ENCODE assay signal across 3 cellular contexts in the genomic region with DNA sequence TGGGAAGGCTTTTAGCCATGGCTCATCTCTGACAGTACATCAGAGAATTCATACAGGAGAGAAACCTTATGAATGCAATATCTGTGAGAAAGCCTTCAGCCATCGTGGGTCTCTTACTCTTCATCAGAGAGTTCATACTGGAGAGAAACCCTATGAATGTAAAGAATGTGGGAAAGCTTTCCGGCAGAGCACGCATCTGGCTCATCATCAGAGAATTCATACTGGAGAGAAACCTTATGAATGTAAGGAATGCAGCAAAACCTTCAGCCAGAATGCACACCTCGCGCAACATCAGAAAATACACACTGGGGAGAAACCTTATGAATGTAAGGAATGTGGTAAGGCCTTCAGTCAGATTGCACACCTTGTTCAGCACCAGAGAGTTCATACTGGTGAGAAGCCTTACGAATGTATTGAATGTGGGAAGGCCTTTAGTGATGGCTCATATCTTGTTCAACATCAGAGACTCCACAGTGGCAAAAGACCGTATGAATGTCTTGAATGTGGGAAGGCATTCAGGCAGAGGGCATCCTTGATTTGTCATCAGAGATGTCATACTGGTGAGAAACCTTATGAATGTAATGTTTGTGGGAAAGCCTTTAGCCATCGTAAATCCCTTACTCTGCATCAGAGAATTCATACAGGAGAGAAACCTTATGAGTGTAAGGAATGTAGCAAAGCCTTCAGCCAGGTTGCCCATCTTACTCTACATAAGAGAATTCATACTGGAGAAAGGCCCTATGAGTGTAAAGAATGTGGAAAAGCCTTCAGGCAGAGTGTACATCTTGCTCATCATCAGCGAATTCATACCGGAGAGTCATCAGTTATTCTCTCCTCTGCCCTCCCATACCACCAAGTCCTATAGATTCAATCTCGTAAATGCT.
TF ChIP-seq lines count a peak whose summit lies in the region.

No MANE protein-coding gene starts in this region.

TF ChIP-seq in HepG2, 621 proteins besides CTCF, POLR2A, EP300 and RAD21:
- TF ChIP-seq ZNF274 (CRISPR knock-in tag; IDR thresholded peaks at IDR 0.05): peak; percentile 73
- no peak for TF ChIP-seq ZNF652 (CRISPR knock-in tag; IDR thresholded peaks at IDR 0.05; ENCODE audit: borderline replicate concordance, low read depth)
- TF ChIP-seq ADNP (CRISPR knock-in tag; IDR thresholded peaks at IDR 0.05): no peak

TF ChIP-seq in GM12878, 131 proteins besides CTCF, POLR2A, EP300 and RAD21:
- TF ChIP-seq EED (IDR thresholded peaks at IDR 0.05; ENCODE audit: low read depth) (no peak), ZZZ3 (IDR thresholded peaks at IDR 0.05; ENCODE audit: control insufficient read depth, insufficient read length, low read depth) (no peak), ZNF274 (IDR thresholded peaks at IDR 0.05; ENCODE audit: insufficient read depth, insufficient read length) (peak; percentile 41), TCF7 (IDR thresholded peaks at IDR 0.05; ENCODE audit: borderline replicate concordance) (no peak), CHD1 (IDR thresholded peaks at IDR 0.05; ENCODE audit: low read depth, low read length) (no peak), RUNX3 (IDR thresholded peaks at IDR 0.05; ENCODE audit: low read length) (no peak)
- TF ChIP-seq, protein P1, sequence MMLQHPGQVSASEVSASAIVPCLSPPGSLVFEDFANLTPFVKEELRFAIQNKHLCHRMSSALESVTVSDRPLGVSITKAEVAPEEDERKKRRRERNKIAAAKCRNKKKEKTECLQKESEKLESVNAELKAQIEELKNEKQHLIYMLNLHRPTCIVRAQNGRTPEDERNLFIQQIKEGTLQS (IDR thresholded peaks at IDR 0.05; ENCODE audit: borderline replicate concordance, extremely low read depth, low read depth, low read length): no peak

TF ChIP-seq in liver, 16 proteins besides CTCF, POLR2A, EP300 and RAD21:
- TF ChIP-seq, protein P2, sequence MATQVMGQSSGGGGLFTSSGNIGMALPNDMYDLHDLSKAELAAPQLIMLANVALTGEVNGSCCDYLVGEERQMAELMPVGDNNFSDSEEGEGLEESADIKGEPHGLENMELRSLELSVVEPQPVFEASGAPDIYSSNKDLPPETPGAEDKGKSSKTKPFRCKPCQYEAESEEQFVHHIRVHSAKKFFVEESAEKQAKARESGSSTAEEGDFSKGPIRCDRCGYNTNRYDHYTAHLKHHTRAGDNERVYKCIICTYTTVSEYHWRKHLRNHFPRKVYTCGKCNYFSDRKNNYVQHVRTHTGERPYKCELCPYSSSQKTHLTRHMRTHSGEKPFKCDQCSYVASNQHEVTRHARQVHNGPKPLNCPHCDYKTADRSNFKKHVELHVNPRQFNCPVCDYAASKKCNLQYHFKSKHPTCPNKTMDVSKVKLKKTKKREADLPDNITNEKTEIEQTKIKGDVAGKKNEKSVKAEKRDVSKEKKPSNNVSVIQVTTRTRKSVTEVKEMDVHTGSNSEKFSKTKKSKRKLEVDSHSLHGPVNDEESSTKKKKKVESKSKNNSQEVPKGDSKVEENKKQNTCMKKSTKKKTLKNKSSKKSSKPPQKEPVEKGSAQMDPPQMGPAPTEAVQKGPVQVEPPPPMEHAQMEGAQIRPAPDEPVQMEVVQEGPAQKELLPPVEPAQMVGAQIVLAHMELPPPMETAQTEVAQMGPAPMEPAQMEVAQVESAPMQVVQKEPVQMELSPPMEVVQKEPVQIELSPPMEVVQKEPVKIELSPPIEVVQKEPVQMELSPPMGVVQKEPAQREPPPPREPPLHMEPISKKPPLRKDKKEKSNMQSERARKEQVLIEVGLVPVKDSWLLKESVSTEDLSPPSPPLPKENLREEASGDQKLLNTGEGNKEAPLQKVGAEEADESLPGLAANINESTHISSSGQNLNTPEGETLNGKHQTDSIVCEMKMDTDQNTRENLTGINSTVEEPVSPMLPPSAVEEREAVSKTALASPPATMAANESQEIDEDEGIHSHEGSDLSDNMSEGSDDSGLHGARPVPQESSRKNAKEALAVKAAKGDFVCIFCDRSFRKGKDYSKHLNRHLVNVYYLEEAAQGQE (IDR thresholded peaks at IDR 0.05): no peak
- no peak for TF ChIP-seq EGR1 (IDR thresholded peaks at IDR 0.05; ENCODE audit: low read depth in 2 of 2)
